Comparison of ENCODE assay signal across 28 cellular contexts in genomic region chr21:37993071-37993470, GRCh38.
"Had no signal": no experiment of that assay in that cellular context is flagged by ENCODE, and none has a peak within 500 bp of the region (broad histone marks: within the 10 kb centered on the region; RNA-seq: fewer than 3 reads in every experiment).

No MANE protein-coding gene starts in this region.

- H3K36me3 ChIP-seq: colonic mucosa, esophagus muscularis mucosa, esophagus squamous epithelium, gastrocnemius medialis, gastroesophageal sphincter, heart left ventricle, heart right ventricle had no signal

- H3K27ac ChIP-seq: colonic mucosa, coronary artery, dorsolateral prefrontal cortex, epithelial cell of prostate, esophagus muscularis mucosa, esophagus squamous epithelium, foreskin keratinocyte, gastrocnemius medialis, gastroesophageal sphincter, heart left ventricle, heart right ventricle had no signal

- ATAC-seq: effector memory CD8-positive, alpha-beta T cell; esophagus mucosa; foreskin keratinocyte; gastrocnemius medialis; gastroesophageal sphincter; heart left ventricle; heart right ventricle had no signal

- DNase-seq: colonic mucosa; cortex of kidney; dermis blood vessel endothelial cell; dorsolateral prefrontal cortex; effector CD4-positive, alpha-beta T cell; effector CD8-positive, alpha-beta T cell; effector memory CD4-positive, alpha-beta T cell; effector memory CD8-positive, alpha-beta T cell; endodermal cell; erythroblast; esophagus squamous epithelium; foreskin fibroblast; foreskin keratinocyte; foreskin melanocyte; gastrocnemius medialis; glutamatergic neuron; head of caudate nucleus; heart left ventricle; heart right ventricle had no signal

- H3K27me3 ChIP-seq: esophagus squamous epithelium, gastrocnemius medialis, gastroesophageal sphincter had no signal

- FAIRE-seq: colon, endometrium, endothelial cell of umbilical vein, frontal cortex had no signal

- H3K9me3 ChIP-seq: colonic mucosa, esophagus muscularis mucosa, esophagus squamous epithelium, gastrocnemius medialis, gastroesophageal sphincter, heart left ventricle had no signal

- H3K4me3 ChIP-seq: colonic mucosa, coronary artery, dorsolateral prefrontal cortex, esophagus muscularis mucosa, esophagus squamous epithelium, gastrocnemius medialis, gastroesophageal sphincter, heart left ventricle, heart right ventricle had no signal

- H3K4me1 ChIP-seq: colonic mucosa, esophagus muscularis mucosa, esophagus squamous epithelium, foreskin keratinocyte, gastrocnemius medialis, gastroesophageal sphincter, heart left ventricle, heart right ventricle had no signal
